Comparison of ENCODE assay signal across 31 cellular contexts in the genomic region with DNA sequence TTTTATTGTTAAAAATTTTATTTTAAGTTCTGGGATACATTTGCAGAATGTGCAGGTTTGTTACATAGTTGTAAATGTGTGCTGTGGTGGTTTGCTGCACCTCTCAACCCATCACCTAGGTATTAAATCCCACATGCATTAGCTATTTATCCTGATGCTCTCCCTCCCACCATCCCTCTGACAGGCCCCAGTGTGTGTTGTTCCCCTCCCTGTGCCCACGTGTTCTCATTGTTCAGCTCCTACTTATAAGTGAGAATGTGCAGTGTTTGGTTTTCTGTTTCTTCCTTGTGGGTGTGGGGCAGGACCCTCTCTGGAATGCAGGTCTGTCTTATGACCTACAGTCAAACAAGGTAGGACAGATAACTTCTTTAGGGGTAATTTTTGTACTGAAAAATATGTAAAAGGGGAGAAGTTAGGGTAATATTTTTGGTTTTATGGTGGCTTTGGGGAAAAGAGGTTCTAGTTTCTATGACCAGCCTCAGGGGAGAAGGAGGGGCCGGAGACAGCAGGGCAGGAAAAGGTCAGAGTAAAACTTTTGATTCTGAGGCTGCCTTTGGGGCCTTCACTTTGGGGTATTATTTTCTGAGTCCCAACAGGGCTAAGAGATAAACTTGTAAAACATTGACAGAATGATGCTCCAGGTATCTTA.
"Had no signal": no experiment of that assay in that cellular context is flagged by ENCODE, and none has a peak within 500 bp of the region (broad histone marks: within the 10 kb centered on the region; RNA-seq: fewer than 3 reads in every experiment).

No MANE protein-coding gene starts in this region.

- H3K27me3 Mint-ChIP-seq: naive B cell; stimulated activated naive B cell treated with anti-CD40 and anti-IgM and Interleukin-4, amounts not matched to agents 10 μg/mL and 1 μg/mL and 100 μg/mL, for 72 hours; stimulated activated naive CD8-positive, alpha-beta T cell treated with anti-CD3 and anti-CD28 coated beads, Interleukin-15, Interleukin-2, amounts not matched to agents 100 ng/mL and 50 ng/mL, for 24 hours had no signal

- H3K27ac Mint-ChIP-seq: endodermal cell; immature natural killer cell; mesothelial cell of epicardium; naive B cell; nephron; stimulated activated naive B cell treated with anti-CD40 and anti-IgM and Interleukin-4, amounts not matched to agents 10 μg/mL and 1 μg/mL and 100 μg/mL, for 72 hours; stimulated activated naive CD8-positive, alpha-beta T cell treated with anti-CD3 and anti-CD28 coated beads, Interleukin-15, Interleukin-2, amounts not matched to agents 100 ng/mL and 50 ng/mL, for 24 hours had no signal

- DNase-seq: cerebellar nuclear complex; dorsolateral prefrontal cortex; effector CD8-positive, alpha-beta T cell; endodermal cell; foreskin fibroblast; heart right ventricle; hypothalamus; immature natural killer cell; islet precursor cell; mesenchymal stem cell; mucosa of descending colon; naive B cell; pancreas; right lobe of liver; small intestine; stimulated activated CD4-positive, alpha-beta T cell treated with anti-CD3 and anti-CD28 coated beads, Interleukin-15, amount 100 ng/mL, for 24 hours; stimulated activated CD4-positive, alpha-beta T cell treated with anti-CD3 and anti-CD28 coated beads, Interleukin-2, amount 100 ng/mL, for 48 hours; stimulated activated naive B cell treated with anti-CD40 and anti-IgM and Interleukin-4, amounts not matched to agents 10 μg/mL and 1 μg/mL and 100 μg/mL, for 72 hours; upper lobe of right lung; uterus had no signal

- H3K9me3 Mint-ChIP-seq: stimulated activated naive CD8-positive, alpha-beta T cell treated with anti-CD3 and anti-CD28 coated beads, Interleukin-15, Interleukin-2, amounts not matched to agents 100 ng/mL and 50 ng/mL, for 24 hours had no signal

- H3K4me1 ChIP-seq: gastroesophageal sphincter, heart right ventricle, pancreas, right lobe of liver, tibial nerve, upper lobe of right lung, uterus had no signal

- H3K4me1 Mint-ChIP-seq: immature natural killer cell; naive B cell; stimulated activated naive B cell treated with anti-CD40 and anti-IgM and Interleukin-4, amounts not matched to agents 10 μg/mL and 1 μg/mL and 100 μg/mL, for 72 hours had no signal

- H3K36me3 Mint-ChIP-seq: immature natural killer cell; mesothelial cell of epicardium; naive B cell; stimulated activated naive B cell treated with anti-CD40 and anti-IgM and Interleukin-4, amounts not matched to agents 10 μg/mL and 1 μg/mL and 100 μg/mL, for 72 hours had no signal

- H3K4me3 ChIP-seq: dorsolateral prefrontal cortex, gastroesophageal sphincter, heart right ventricle, lung, mucosa of descending colon, pancreas, right lobe of liver, thoracic aorta, tibial nerve, upper lobe of right lung, uterus had no signal

- ATAC-seq: esophagus mucosa; gastroesophageal sphincter; heart right ventricle; left lobe of liver; mucosa of descending colon; pancreas; right lobe of liver; stimulated activated naive B cell treated with anti-CD40 and anti-IgM and Interleukin-4, amounts not matched to agents 10 μg/mL and 1 μg/mL and 100 μg/mL, for 72 hours; upper lobe of right lung had no signal

- H3K36me3 ChIP-seq: gastroesophageal sphincter, heart right ventricle, pancreas, right lobe of liver, thoracic aorta, tibial nerve, upper lobe of right lung, uterus had no signal

- H3K4me3 Mint-ChIP-seq: endodermal cell; immature natural killer cell; mesothelial cell of epicardium; naive B cell; nephron; stimulated activated naive B cell treated with anti-CD40 and anti-IgM and Interleukin-4, amounts not matched to agents 10 μg/mL and 1 μg/mL and 100 μg/mL, for 72 hours; stimulated activated naive CD8-positive, alpha-beta T cell treated with anti-CD3 and anti-CD28 coated beads, Interleukin-15, Interleukin-2, amounts not matched to agents 100 ng/mL and 50 ng/mL, for 24 hours had no signal

- H3K27me3 ChIP-seq: dorsolateral prefrontal cortex, gastroesophageal sphincter, heart right ventricle, neutrophil, pancreas, right lobe of liver, tibial nerve, upper lobe of right lung, uterus had no signal

- H3K9me3 ChIP-seq: gastroesophageal sphincter, mucosa of descending colon, neutrophil, pancreas, right lobe of liver, thoracic aorta, upper lobe of right lung, uterus had no signal

- H3K27ac ChIP-seq: dorsolateral prefrontal cortex, epithelial cell of prostate, gastroesophageal sphincter, heart right ventricle, neutrophil, pancreas, right lobe of liver, thoracic aorta, upper lobe of right lung, uterus had no signal
